In genomic region chr1:23554481-23555224, GRCh38 we compare ENCODE assay signal across 1 cellular context.
TF ChIP-seq lines count a peak whose summit lies in the region.

No MANE protein-coding gene starts in this region.

TF ChIP-seq in K562, 482 proteins besides CTCF, POLR2A, EP300 and RAD21 (continued from another document and continues in another):
- TF ChIP-seq, protein P1, sequence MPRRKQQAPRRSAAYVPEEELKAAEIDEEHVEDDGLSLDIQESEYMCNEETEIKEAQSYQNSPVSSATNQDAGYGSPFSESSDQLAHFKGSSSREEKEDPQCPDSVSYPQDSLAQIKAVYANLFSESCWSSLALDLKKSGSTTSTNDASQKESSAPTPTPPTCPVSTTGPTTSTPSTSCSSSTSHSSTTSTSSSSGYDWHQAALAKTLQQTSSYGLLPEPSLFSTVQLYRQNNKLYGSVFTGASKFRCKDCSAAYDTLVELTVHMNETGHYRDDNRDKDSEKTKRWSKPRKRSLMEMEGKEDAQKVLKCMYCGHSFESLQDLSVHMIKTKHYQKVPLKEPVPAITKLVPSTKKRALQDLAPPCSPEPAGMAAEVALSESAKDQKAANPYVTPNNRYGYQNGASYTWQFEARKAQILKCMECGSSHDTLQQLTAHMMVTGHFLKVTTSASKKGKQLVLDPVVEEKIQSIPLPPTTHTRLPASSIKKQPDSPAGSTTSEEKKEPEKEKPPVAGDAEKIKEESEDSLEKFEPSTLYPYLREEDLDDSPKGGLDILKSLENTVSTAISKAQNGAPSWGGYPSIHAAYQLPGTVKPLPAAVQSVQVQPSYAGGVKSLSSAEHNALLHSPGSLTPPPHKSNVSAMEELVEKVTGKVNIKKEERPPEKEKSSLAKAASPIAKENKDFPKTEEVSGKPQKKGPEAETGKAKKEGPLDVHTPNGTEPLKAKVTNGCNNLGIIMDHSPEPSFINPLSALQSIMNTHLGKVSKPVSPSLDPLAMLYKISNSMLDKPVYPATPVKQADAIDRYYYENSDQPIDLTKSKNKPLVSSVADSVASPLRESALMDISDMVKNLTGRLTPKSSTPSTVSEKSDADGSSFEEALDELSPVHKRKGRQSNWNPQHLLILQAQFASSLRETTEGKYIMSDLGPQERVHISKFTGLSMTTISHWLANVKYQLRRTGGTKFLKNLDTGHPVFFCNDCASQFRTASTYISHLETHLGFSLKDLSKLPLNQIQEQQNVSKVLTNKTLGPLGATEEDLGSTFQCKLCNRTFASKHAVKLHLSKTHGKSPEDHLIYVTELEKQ (CRISPR knock-in tag; IDR thresholded peaks at IDR 0.05) = no peak
- peak; percentile 29 for TF ChIP-seq FIP1L1 (IDR thresholded peaks at IDR 0.05; ENCODE audit: low read depth, low read length, poor library complexity, severe bottlenecking)
- TF ChIP-seq MITF (IDR thresholded peaks at IDR 0.05) = no peak
- no peak for TF ChIP-seq ZNF436 (CRISPR knock-in tag; IDR thresholded peaks at IDR 0.05)
- TF ChIP-seq ZNF644 (tag; IDR thresholded peaks at IDR 0.05; ENCODE audit: low read depth) = no peak
- peak; percentile 64 for TF ChIP-seq RAD51 (IDR thresholded peaks at IDR 0.05; ENCODE audit: borderline replicate concordance, low read depth)
- TF ChIP-seq ATF1 (CRISPR knock-in tag; IDR thresholded peaks at IDR 0.05) = no peak
- TF ChIP-seq ATF1 (tag; IDR thresholded peaks at IDR 0.05) = no peak
- TF ChIP-seq ARHGAP35 (IDR thresholded peaks at IDR 0.05; ENCODE audit: partially characterized antibody) = no peak
- TF ChIP-seq CBFA2T3 (IDR thresholded peaks at IDR 0.05) = no peak
- TF ChIP-seq LCOR (CRISPR knock-in tag; IDR thresholded peaks at IDR 0.05) = no peak
- TF ChIP-seq ZNF778 (CRISPR knock-in tag; IDR thresholded peaks at IDR 0.05) = no peak
- TF ChIP-seq ZNF184 (CRISPR knock-in tag; IDR thresholded peaks at IDR 0.05) = no peak
- no peak for TF ChIP-seq ZNF239 (CRISPR knock-in tag; IDR thresholded peaks at IDR 0.05)
- TF ChIP-seq, protein P2, sequence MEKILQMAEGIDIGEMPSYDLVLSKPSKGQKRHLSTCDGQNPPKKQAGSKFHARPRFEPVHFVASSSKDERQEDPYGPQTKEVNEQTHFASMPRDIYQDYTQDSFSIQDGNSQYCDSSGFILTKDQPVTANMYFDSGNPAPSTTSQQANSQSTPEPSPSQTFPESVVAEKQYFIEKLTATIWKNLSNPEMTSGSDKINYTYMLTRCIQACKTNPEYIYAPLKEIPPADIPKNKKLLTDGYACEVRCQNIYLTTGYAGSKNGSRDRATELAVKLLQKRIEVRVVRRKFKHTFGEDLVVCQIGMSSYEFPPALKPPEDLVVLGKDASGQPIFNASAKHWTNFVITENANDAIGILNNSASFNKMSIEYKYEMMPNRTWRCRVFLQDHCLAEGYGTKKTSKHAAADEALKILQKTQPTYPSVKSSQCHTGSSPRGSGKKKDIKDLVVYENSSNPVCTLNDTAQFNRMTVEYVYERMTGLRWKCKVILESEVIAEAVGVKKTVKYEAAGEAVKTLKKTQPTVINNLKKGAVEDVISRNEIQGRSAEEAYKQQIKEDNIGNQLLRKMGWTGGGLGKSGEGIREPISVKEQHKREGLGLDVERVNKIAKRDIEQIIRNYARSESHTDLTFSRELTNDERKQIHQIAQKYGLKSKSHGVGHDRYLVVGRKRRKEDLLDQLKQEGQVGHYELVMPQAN (IDR thresholded peaks at IDR 0.05; ENCODE audit: borderline replicate concordance) = no peak
- TF ChIP-seq TAF1 (IDR thresholded peaks at IDR 0.05; ENCODE audit: control insufficient read depth, extremely low read depth, insufficient read depth, low read length, severe bottlenecking) = peak; percentile 56
- TF ChIP-seq NRF1 (conservative IDR thresholded peaks at IDR 0.05 in 1 of 2, IDR thresholded peaks at IDR 0.05 in 1 of 2) = peak in 1 of 2 experiments; percentile 40; a peak in 2 of 4 replicates
- TF ChIP-seq ATF7 (IDR thresholded peaks at IDR 0.05) = no peak
- TF ChIP-seq HDAC8 (tag; IDR thresholded peaks at IDR 0.05) = no peak
- TF ChIP-seq RBM15 (IDR thresholded peaks at IDR 0.05; ENCODE audit: insufficient read depth, low read length) = no peak
- TF ChIP-seq ELF4 (CRISPR knock-in tag; IDR thresholded peaks at IDR 0.05) = no peak
- no peak for TF ChIP-seq ZNF384 (IDR thresholded peaks at IDR 0.05; ENCODE audit: low read depth, low read length)
- no peak for TF ChIP-seq ZBTB49 (CRISPR knock-in tag; IDR thresholded peaks at IDR 0.05; ENCODE audit: borderline replicate concordance)
- TF ChIP-seq RBFOX2 (IDR thresholded peaks at IDR 0.05; ENCODE audit: low read depth, low read length) = peak; percentile 84
- no peak for TF ChIP-seq RFX1 (IDR thresholded peaks at IDR 0.05)
- TF ChIP-seq, protein P3, sequence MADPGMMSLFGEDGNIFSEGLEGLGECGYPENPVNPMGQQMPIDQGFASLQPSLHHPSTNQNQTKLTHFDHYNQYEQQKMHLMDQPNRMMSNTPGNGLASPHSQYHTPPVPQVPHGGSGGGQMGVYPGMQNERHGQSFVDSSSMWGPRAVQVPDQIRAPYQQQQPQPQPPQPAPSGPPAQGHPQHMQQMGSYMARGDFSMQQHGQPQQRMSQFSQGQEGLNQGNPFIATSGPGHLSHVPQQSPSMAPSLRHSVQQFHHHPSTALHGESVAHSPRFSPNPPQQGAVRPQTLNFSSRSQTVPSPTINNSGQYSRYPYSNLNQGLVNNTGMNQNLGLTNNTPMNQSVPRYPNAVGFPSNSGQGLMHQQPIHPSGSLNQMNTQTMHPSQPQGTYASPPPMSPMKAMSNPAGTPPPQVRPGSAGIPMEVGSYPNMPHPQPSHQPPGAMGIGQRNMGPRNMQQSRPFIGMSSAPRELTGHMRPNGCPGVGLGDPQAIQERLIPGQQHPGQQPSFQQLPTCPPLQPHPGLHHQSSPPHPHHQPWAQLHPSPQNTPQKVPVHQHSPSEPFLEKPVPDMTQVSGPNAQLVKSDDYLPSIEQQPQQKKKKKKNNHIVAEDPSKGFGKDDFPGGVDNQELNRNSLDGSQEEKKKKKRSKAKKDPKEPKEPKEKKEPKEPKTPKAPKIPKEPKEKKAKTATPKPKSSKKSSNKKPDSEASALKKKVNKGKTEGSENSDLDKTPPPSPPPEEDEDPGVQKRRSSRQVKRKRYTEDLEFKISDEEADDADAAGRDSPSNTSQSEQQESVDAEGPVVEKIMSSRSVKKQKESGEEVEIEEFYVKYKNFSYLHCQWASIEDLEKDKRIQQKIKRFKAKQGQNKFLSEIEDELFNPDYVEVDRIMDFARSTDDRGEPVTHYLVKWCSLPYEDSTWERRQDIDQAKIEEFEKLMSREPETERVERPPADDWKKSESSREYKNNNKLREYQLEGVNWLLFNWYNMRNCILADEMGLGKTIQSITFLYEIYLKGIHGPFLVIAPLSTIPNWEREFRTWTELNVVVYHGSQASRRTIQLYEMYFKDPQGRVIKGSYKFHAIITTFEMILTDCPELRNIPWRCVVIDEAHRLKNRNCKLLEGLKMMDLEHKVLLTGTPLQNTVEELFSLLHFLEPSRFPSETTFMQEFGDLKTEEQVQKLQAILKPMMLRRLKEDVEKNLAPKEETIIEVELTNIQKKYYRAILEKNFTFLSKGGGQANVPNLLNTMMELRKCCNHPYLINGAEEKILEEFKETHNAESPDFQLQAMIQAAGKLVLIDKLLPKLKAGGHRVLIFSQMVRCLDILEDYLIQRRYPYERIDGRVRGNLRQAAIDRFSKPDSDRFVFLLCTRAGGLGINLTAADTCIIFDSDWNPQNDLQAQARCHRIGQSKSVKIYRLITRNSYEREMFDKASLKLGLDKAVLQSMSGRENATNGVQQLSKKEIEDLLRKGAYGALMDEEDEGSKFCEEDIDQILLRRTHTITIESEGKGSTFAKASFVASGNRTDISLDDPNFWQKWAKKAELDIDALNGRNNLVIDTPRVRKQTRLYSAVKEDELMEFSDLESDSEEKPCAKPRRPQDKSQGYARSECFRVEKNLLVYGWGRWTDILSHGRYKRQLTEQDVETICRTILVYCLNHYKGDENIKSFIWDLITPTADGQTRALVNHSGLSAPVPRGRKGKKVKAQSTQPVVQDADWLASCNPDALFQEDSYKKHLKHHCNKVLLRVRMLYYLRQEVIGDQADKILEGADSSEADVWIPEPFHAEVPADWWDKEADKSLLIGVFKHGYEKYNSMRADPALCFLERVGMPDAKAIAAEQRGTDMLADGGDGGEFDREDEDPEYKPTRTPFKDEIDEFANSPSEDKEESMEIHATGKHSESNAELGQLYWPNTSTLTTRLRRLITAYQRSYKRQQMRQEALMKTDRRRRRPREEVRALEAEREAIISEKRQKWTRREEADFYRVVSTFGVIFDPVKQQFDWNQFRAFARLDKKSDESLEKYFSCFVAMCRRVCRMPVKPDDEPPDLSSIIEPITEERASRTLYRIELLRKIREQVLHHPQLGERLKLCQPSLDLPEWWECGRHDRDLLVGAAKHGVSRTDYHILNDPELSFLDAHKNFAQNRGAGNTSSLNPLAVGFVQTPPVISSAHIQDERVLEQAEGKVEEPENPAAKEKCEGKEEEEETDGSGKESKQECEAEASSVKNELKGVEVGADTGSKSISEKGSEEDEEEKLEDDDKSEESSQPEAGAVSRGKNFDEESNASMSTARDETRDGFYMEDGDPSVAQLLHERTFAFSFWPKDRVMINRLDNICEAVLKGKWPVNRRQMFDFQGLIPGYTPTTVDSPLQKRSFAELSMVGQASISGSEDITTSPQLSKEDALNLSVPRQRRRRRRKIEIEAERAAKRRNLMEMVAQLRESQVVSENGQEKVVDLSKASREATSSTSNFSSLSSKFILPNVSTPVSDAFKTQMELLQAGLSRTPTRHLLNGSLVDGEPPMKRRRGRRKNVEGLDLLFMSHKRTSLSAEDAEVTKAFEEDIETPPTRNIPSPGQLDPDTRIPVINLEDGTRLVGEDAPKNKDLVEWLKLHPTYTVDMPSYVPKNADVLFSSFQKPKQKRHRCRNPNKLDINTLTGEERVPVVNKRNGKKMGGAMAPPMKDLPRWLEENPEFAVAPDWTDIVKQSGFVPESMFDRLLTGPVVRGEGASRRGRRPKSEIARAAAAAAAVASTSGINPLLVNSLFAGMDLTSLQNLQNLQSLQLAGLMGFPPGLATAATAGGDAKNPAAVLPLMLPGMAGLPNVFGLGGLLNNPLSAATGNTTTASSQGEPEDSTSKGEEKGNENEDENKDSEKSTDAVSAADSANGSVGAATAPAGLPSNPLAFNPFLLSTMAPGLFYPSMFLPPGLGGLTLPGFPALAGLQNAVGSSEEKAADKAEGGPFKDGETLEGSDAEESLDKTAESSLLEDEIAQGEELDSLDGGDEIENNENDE (IDR thresholded peaks at IDR 0.05; ENCODE audit: low read depth, low read length) = no peak
- no peak for TF ChIP-seq HNRNPK (IDR thresholded peaks at IDR 0.05; ENCODE audit: low read depth, low read length, poor library complexity, severe bottlenecking)
- 0 out of 2 replicates have a peak, but pooled peaks have one; percentile 9 for TF ChIP-seq MTA2 (IDR thresholded peaks at IDR 0.05; ENCODE audit: low read depth)
- TF ChIP-seq NFATC3 (IDR thresholded peaks at IDR 0.05) = no peak
- no peak for TF ChIP-seq SP1 (CRISPR knock-in tag; IDR thresholded peaks at IDR 0.05)
- TF ChIP-seq, protein P4, sequence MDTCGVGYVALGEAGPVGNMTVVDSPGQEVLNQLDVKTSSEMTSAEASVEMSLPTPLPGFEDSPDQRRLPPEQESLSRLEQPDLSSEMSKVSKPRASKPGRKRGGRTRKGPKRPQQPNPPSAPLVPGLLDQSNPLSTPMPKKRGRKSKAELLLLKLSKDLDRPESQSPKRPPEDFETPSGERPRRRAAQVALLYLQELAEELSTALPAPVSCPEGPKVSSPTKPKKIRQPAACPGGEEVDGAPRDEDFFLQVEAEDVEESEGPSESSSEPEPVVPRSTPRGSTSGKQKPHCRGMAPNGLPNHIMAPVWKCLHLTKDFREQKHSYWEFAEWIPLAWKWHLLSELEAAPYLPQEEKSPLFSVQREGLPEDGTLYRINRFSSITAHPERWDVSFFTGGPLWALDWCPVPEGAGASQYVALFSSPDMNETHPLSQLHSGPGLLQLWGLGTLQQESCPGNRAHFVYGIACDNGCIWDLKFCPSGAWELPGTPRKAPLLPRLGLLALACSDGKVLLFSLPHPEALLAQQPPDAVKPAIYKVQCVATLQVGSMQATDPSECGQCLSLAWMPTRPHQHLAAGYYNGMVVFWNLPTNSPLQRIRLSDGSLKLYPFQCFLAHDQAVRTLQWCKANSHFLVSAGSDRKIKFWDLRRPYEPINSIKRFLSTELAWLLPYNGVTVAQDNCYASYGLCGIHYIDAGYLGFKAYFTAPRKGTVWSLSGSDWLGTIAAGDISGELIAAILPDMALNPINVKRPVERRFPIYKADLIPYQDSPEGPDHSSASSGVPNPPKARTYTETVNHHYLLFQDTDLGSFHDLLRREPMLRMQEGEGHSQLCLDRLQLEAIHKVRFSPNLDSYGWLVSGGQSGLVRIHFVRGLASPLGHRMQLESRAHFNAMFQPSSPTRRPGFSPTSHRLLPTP (IDR thresholded peaks at IDR 0.05; ENCODE audit: borderline replicate concordance, extremely low read depth, insufficient read length) = no peak
- TF ChIP-seq ARID3A (IDR thresholded peaks at IDR 0.05; ENCODE audit: borderline replicate concordance, low read depth, low read length) = no peak
